2 cellular contexts compared by ENCODE assay signal in genomic region chr16:69757375-69757774, GRCh38.
TF ChIP-seq lines count a peak whose summit lies in the region.

No MANE protein-coding gene starts in this region.

TF ChIP-seq in Ishikawa, 13 proteins besides CTCF, POLR2A, EP300 and RAD21:
- TF ChIP-seq CEBPB (IDR thresholded peaks at IDR 0.05): peak; percentile 44

TF ChIP-seq in HepG2, 621 proteins besides CTCF, POLR2A, EP300 and RAD21:
- TF ChIP-seq ZBTB38 (CRISPR knock-in tag; IDR thresholded peaks at IDR 0.05) (0 out of 2 replicates have a peak, but pooled peaks have one; percentile 38), ZBTB33 (CRISPR knock-in tag; IDR thresholded peaks at IDR 0.05) (peak; percentile 88), CEBPG (CRISPR knock-in tag; IDR thresholded peaks at IDR 0.05) (peak; percentile 71), CEBPB (IDR thresholded peaks at IDR 0.05; ENCODE audit: borderline replicate concordance, low read depth, low read length) (peak; percentile 78)
